ENCODE assay signal across 10 cellular contexts in genomic region chr17:28597606-28598383, GRCh38. TPM values are rescaled to one million over a fixed set of nuclear protein-coding genes. Genes with fewer than 3 reads are reported as not detected.
DNase-seq lines count a peak whose midpoint lies in the region; ATAC-seq lines count a peak whose summit lies in the region.
"Had no signal": no experiment of that assay in that cellular context is flagged by ENCODE, and none has a peak within 500 bp of the region (broad histone marks: within the 10 kb centered on the region; RNA-seq: fewer than 3 reads in every experiment).

No MANE protein-coding gene starts in this region.

- H3K9me3 Mint-ChIP-seq in activated T-cell treated with anti-CD3 and anti-CD28 coated beads, Interleukin-2, amount 50 U/mL, for 72 hours, result no peaks in the 10 kb centered on the region
- no peaks in the 10 kb centered on the region for H3K9me3 Mint-ChIP-seq in T-cell

- H3K4me3 ChIP-seq in iPS-11a (ENCODE audit: low read depth, low read length) (peak overlapping the region; percentile 71), thymus (ENCODE audit: low read length) (peak overlapping the region; percentile 68)

- no peaks in the 10 kb centered on the region for H3K27me3 Mint-ChIP-seq in activated T-cell treated with anti-CD3 and anti-CD28 coated beads, Interleukin-2, amount 50 U/mL, for 72 hours (ENCODE audit: low read depth)
- H3K27me3 Mint-ChIP-seq in T-cell, result no peaks in the 10 kb centered on the region

- no peaks in the 10 kb centered on the region for H3K27me3 ChIP-seq in thymus (ENCODE audit: control insufficient read depth, insufficient read depth)

- CTCF ChIA-PET in T-cell (lab: Charles Lee), result interaction anchor here in 1 of 2 donors (2.9 kb wide), 1 partner anchor 21 kb away, joined by 9 read pairs; the partner anchor contains the start of gene ALDOC

- H3K36me3 ChIP-seq in thymus (ENCODE audit: control insufficient read depth, insufficient read depth), result peaks cover 6% of the 10 kb centered on the region

- H3K27ac Mint-ChIP-seq in activated T-cell treated with anti-CD3 and anti-CD28 coated beads, Interleukin-2, amount 50 U/mL, for 72 hours, result peak overlapping the region; percentile 85
- peak overlapping the region; percentile 97 for H3K27ac Mint-ChIP-seq in T-cell

- 63% methylated on average over 5 of the region's 5 CpGs for WGBS in thymus

- POLR2A ChIA-PET in T-cell (lab: Charles Lee), result interaction anchor here (0.5 to 0.6 kb wide), 2 partner anchors 56 to 998 kb away, joined by 6 to 7 read pairs; no protein-coding TSS in a partner anchor

- H3K4me1 ChIP-seq in thymus (ENCODE audit: control insufficient read depth, insufficient read depth, low read length), result peaks cover 9% of the 10 kb centered on the region

- no peak for DNase-seq in activated T-cell treated with anti-CD3 and anti-CD28 coated beads, Interleukin-2, amount 50 U/mL, for 72 hours
- DNase-seq in activated T-cell treated with anti-CD3 and anti-CD28 coated beads, Interleukin-2, amount 50 U/mL, for 48 hours, result no peak
- no peak for DNase-seq in T-cell
- no peak for DNase-seq in stimulated activated CD4-positive, alpha-beta T cell treated with anti-CD3 and anti-CD28 coated beads, Interleukin-4, amount 100 ng/mL, for 1 hour
- DNase-seq in ACHN, result no peak
- DNase-seq: NCI-H2029; stimulated activated naive CD4-positive, alpha-beta T cell had no signal

- H3K27ac ChIP-seq in thymus (ENCODE audit: low read depth), result no peak overlapping the region

- no peaks in the 10 kb centered on the region for H3K9me3 ChIP-seq in thymus (ENCODE audit: control insufficient read depth)

- in situ Hi-C loops in ACHN (cut with HindIII; ENCODE audit: low pct_ligation_motif_present, low pct_unique_long_range_greater_than_20kb, low sequenced_read_pairs), result no loop called here

- peaks cover 3 to 19% of the 10 kb centered on the region in 2 donors for H3K36me3 Mint-ChIP-seq in activated T-cell treated with anti-CD3 and anti-CD28 coated beads, Interleukin-2, amount 50 U/mL, for 72 hours (ENCODE audit: insufficient read depth in 2 of 2)
- H3K36me3 Mint-ChIP-seq in T-cell, result no peaks in the 10 kb centered on the region

- peak overlapping the region; percentile 89 to 93 for H3K4me3 Mint-ChIP-seq in activated T-cell treated with anti-CD3 and anti-CD28 coated beads, Interleukin-2, amount 50 U/mL, for 72 hours
- peak overlapping the region; percentile 86 to 94 (median 89) for H3K4me3 Mint-ChIP-seq in T-cell

- no peak for ATAC-seq in activated T-cell treated with anti-CD3 and anti-CD28 coated beads, Interleukin-2, amount 50 U/mL, for 72 hours (replicated peaks in 1 of 2)
- ATAC-seq in T-cell (replicated peaks in 1 of 4), result no peak
- no peak for ATAC-seq in HG02678 (IDR thresholded peaks at IDR 0.05; ENCODE audit: unreplicated experiment)

- H3K4me1 Mint-ChIP-seq in activated T-cell treated with anti-CD3 and anti-CD28 coated beads, Interleukin-2, amount 50 U/mL, for 72 hours (ENCODE audit: low read depth), result peaks cover 24% of the 10 kb centered on the region
- peaks cover 20 to 26% (median 22%) of the 10 kb centered on the region in 3 donors for H3K4me1 Mint-ChIP-seq in T-cell

RNA-seq across cellular contexts. Expression of gene SPAG5, which starts 1.0 kb away (rescaled TPM):
- 100 to 1,000 TPM; 134 to 141 TPM for total RNA-seq in activated T-cell treated with anti-CD3 and anti-CD28 coated beads, Interleukin-2, amount 50 U/mL, for 72 hours
- total RNA-seq in T-cell, result 10 to 100 TPM in 3 of 5 donors, 1 to 10 TPM in 2; 7.7 to 26.5 (median 10.3) TPM
- 19.4 TPM for polyA plus RNA-seq in thymus

RNA-seq across cellular contexts. Expression of gene RSKR, which starts 16.2 kb away (rescaled TPM):
- 10 to 100 TPM; 25.1 to 33.4 TPM for total RNA-seq in activated T-cell treated with anti-CD3 and anti-CD28 coated beads, Interleukin-2, amount 50 U/mL, for 72 hours
- 10 to 100 TPM; 14.2 to 26.1 (median 21.9) TPM for total RNA-seq in T-cell
- polyA plus RNA-seq in thymus, result 6.4 TPM

RNA-seq across cellular contexts. Expression of gene ALDOC, which starts 21.1 kb away (rescaled TPM):
- 10 to 100 TPM; 23.1 to 40.0 TPM for total RNA-seq in activated T-cell treated with anti-CD3 and anti-CD28 coated beads, Interleukin-2, amount 50 U/mL, for 72 hours
- total RNA-seq in T-cell, result 10 to 100 TPM; 27.0 to 31.0 (median 28.4) TPM
- polyA plus RNA-seq in thymus, result 10.6 TPM

RNA-seq across cellular contexts. Expression of gene PIGS, which starts 26.5 kb away (rescaled TPM):
- total RNA-seq in activated T-cell treated with anti-CD3 and anti-CD28 coated beads, Interleukin-2, amount 50 U/mL, for 72 hours, result 10 to 100 TPM; 46.3 to 53.5 TPM
- total RNA-seq in T-cell, result 10 to 100 TPM; 54.9 to 63.0 (median 60.9) TPM
- polyA plus RNA-seq in thymus, result 19.6 TPM

RNA-seq across cellular contexts. Expression of gene UNC119, which starts 45.4 kb away (rescaled TPM):
- 10 to 100 TPM; 45.3 to 53.8 TPM for total RNA-seq in activated T-cell treated with anti-CD3 and anti-CD28 coated beads, Interleukin-2, amount 50 U/mL, for 72 hours
- 10 to 100 TPM; 37.7 to 51.7 (median 44.5) TPM for total RNA-seq in T-cell
- 30.6 TPM for polyA plus RNA-seq in thymus

Comparison
In these comparisons a context has a peak if more than half of its experiments do, and no peak if none do; other contexts are left out.
1. RNA of gene SPAG5, which starts 1.0 kb away (total RNA-seq): 134 to 141 TPM in activated T-cell treated with anti-CD3 and anti-CD28 coated beads, Interleukin-2, amount 50 U/mL, for 72 hours; 7.7 to 26.5 TPM in T-cell; every median in the first group is over 4 times any median in the second.